Comparison of ENCODE assay signal across 15 cellular contexts in genomic region chr2:45874324-45874723, GRCh38.
DNase-seq lines count a peak whose midpoint lies in the region; ATAC-seq, FAIRE-seq and TF ChIP-seq lines count a peak whose summit lies in the region.
"Had no signal": no experiment of that assay in that cellular context is flagged by ENCODE, and none has a peak within 500 bp of the region (broad histone marks: within the 10 kb centered on the region; RNA-seq: fewer than 3 reads in every experiment).

No MANE protein-coding gene starts in this region.

- no peak for FAIRE-seq in pancreas (lab: Jason Lieb, UNC)

- CTCF ChIA-PET in activated CD4-positive, alpha-beta T cell treated with anti-CD3 and anti-CD28 coated beads for 36 hours (lab: Charles Lee): interaction anchor here (0.8 kb wide), 1 partner anchor 14 kb away, joined by 5 read pairs; no protein-coding TSS in a partner anchor

- peaks cover 12% of the 10 kb centered on the region for H3K36me3 Mint-ChIP-seq in activated CD4-positive, alpha-beta T cell treated with anti-CD3 and anti-CD28 coated beads for 36 hours (ENCODE audit: low read depth)
- H3K36me3 Mint-ChIP-seq in osteocyte (ENCODE audit: unreplicated experiment): peaks cover 14% of the 10 kb centered on the region

- no peaks in the 10 kb centered on the region for H3K9me3 ChIP-seq in pancreas

- no peaks in the 10 kb centered on the region for H3K27me3 Mint-ChIP-seq in activated CD4-positive, alpha-beta T cell treated with anti-CD3 and anti-CD28 coated beads for 36 hours
- H3K27me3 Mint-ChIP-seq in osteocyte (ENCODE audit: unreplicated experiment): no peaks in the 10 kb centered on the region
- H3K27me3 Mint-ChIP-seq: activated CD4-positive, alpha-beta T cell treated with anti-CD3 and anti-CD28 coated beads, Interleukin-2, amount 10 ng/mL, durations not matched to agents 24 days and 14 days had no signal

- TF ChIP-seq CTCF in pancreas (IDR thresholded peaks at IDR 0.05): no peak
- no peak for TF ChIP-seq CTCF in osteocyte (IDR thresholded peaks at IDR 0.05)

- peak overlapping the region in 2 of 4 donors; percentile 19 to 25 for H3K27ac ChIP-seq in pancreas

- no peak overlapping the region for H3K4me3 Mint-ChIP-seq in activated CD4-positive, alpha-beta T cell treated with anti-CD3 and anti-CD28 coated beads for 36 hours
- no peak overlapping the region for H3K4me3 Mint-ChIP-seq in osteocyte (ENCODE audit: unreplicated experiment)
- H3K4me3 Mint-ChIP-seq: activated CD4-positive, alpha-beta T cell treated with anti-CD3 and anti-CD28 coated beads, Interleukin-2, amount 10 ng/mL, durations not matched to agents 24 days and 14 days; nephron progenitor cell had no signal

- no peaks in the 10 kb centered on the region for H3K36me3 ChIP-seq in pancreas

- H3K27ac Mint-ChIP-seq in activated CD4-positive, alpha-beta T cell treated with anti-CD3 and anti-CD28 coated beads for 36 hours: no peak overlapping the region
- no peak overlapping the region for H3K27ac Mint-ChIP-seq in osteocyte (ENCODE audit: unreplicated experiment)
- H3K27ac Mint-ChIP-seq: nephron progenitor cell had no signal

- intact Hi-C loops in pancreas (cut with DNase I): no loop called here
- intact Hi-C loops in activated CD4-positive, alpha-beta T cell treated with anti-CD3 and anti-CD28 coated beads for 36 hours (cut with DNase I, micrococcal nuclease): no loop called here

- no peaks in the 10 kb centered on the region for H3K4me1 Mint-ChIP-seq in activated CD4-positive, alpha-beta T cell treated with anti-CD3 and anti-CD28 coated beads for 36 hours
- H3K4me1 Mint-ChIP-seq in osteocyte (ENCODE audit: unreplicated experiment): peaks cover 3% of the 10 kb centered on the region

- peak; percentile 92 to 98 (median 95) for ATAC-seq in pancreas
- ATAC-seq in activated CD4-positive, alpha-beta T cell treated with anti-CD3 and anti-CD28 coated beads for 36 hours: no peak
- ATAC-seq in GM21390 (IDR thresholded peaks at IDR 0.05; ENCODE audit: unreplicated experiment): no peak

- no peak overlapping the region for H3K4me3 ChIP-seq in pancreas

- no peaks in the 10 kb centered on the region for H3K27me3 ChIP-seq in pancreas

- DNase-seq in AG20443 (ENCODE audit: low spot score) (peak; percentile 34), NCI-H446 treated with DMSO at 0.1 percent for 48 hours (lab: John Stamatoyannopoulos, UW) (peak; percentile 87), fibroblast of gingiva (ENCODE audit: low read depth) (peak; percentile 17), pancreas (peak; percentile 68 to 93 (median 91)), osteocyte (ENCODE audit: extremely low spot score, unreplicated experiment) (no peak), SHP77 treated with DMSO at 0.1 percent for 48 hours (lab: John Stamatoyannopoulos, UW) (no peak)
- DNase-seq in activated CD4-positive, alpha-beta T cell treated with anti-CD3 and anti-CD28 coated beads for 36 hours: no peak
- DNase-seq: activated CD4-positive, alpha-beta T cell treated with anti-CD3 and anti-CD28 coated beads, Interleukin-2, amount 10 ng/mL, durations not matched to agents 24 days and 14 days; activated naive CD4-positive, alpha-beta T cell; EL; HCEC 1CT; islet precursor cell; nephron progenitor cell; stimulated activated CD8-positive, alpha-beta memory T cell treated with anti-CD3 and anti-CD28 coated beads, Interleukin-4, amount 100 ng/mL, for 48 hours had no signal

- peaks cover 18% of the 10 kb centered on the region for H3K9me3 Mint-ChIP-seq in activated CD4-positive, alpha-beta T cell treated with anti-CD3 and anti-CD28 coated beads for 36 hours (ENCODE audit: low read depth)
- H3K9me3 Mint-ChIP-seq in osteocyte (ENCODE audit: unreplicated experiment): peaks cover 10% of the 10 kb centered on the region

- H3K4me1 ChIP-seq in pancreas: peaks cover 0 to 14% (median 0%) of the 10 kb centered on the region in 3 donors

- POLR2A ChIA-PET in activated CD4-positive, alpha-beta T cell treated with anti-CD3 and anti-CD28 coated beads for 36 hours (lab: Charles Lee): no interaction called here

- 25 to 30% methylated on average over 3 of the region's 3 CpGs for WGBS in pancreas, 2 donors

Comparison
In these comparisons a context has a peak if more than half of its experiments do, and no peak if none do; other contexts are left out.
1. DNase-seq: peak in AG20443 (single experiment), NCI-H446 treated with DMSO at 0.1 percent for 48 hours (single experiment), fibroblast of gingiva (single experiment) and pancreas (6 of 6); none in activated CD4-positive, alpha-beta T cell treated with anti-CD3 and anti-CD28 coated beads for 36 hours (single experiment), osteocyte (single experiment) and SHP77 treated with DMSO at 0.1 percent for 48 hours (single experiment).
2. ATAC-seq: peak in pancreas (4 of 4); none in activated CD4-positive, alpha-beta T cell treated with anti-CD3 and anti-CD28 coated beads for 36 hours (single experiment) and GM21390 (single experiment).